Comparison of ENCODE assay signal across 16 cellular contexts in the genomic region with DNA sequence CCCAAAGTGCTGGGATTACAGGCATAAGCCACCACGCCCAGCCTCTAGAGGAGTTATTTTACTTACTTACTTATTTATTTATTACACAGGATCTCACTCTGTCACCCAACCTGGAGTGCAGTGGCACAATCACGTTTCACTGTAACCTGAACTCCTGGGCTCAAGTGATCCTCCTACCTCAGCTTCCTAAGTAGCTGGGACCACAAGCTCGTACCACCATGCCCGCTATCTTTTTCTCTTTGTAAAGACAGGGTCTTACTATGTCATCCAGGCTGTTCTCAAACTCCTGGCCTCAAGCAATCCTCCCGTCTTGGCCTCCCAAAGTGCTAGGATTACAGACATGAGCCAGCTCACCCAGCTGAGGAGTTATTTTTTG. TPM values are rescaled to one million over a fixed set of nuclear protein-coding genes. Genes with fewer than 3 reads are reported as not detected.
A peak's percentile ranks its signal among the peaks of the same experiment; 100 is the strongest.
DNase-seq lines count a peak whose midpoint lies in the region; ATAC-seq, FAIRE-seq and TF ChIP-seq lines count a peak whose summit lies in the region.
"Had no signal": no experiment of that assay in that cellular context is flagged by ENCODE, and none has a peak within 500 bp of the region (broad histone marks: within the 10 kb centered on the region; RNA-seq: fewer than 3 reads in every experiment).

No MANE protein-coding gene starts in this region.

- H3K4me3 Mint-ChIP-seq in nephron progenitor cell, result no peak overlapping the region

- no peak for ATAC-seq in A549
- ATAC-seq: mucosa of descending colon had no signal

- H3K27me3 Mint-ChIP-seq in nephron progenitor cell (ENCODE audit: low read depth, poor library complexity), result peaks cover 38% of the 10 kb centered on the region

- no peak for TF ChIP-seq EP300 in A549 (IDR thresholded peaks at IDR 0.05)

- DNase-seq in A549 (ENCODE audit: low read depth in 1 of 2, low spot score in 1 of 2), result no peak
- no peak for DNase-seq in NCI-H146 treated with DMSO at 0.1 percent for 48 hours (lab: John Stamatoyannopoulos, UW; ENCODE audit: unreplicated experiment)
- DNase-seq in nephron progenitor cell, result no peak
- DNase-seq: activated CD4-positive, alpha-beta T cell treated with anti-CD3 and anti-CD28 coated beads for 1 hour; activated T-cell treated with anti-CD3 and anti-CD28 coated beads, Interleukin-2, amount 50 U/mL, for 1 hour; anterior cingulate cortex; C1 segment of cervical spinal cord; EL; foreskin fibroblast; mucosa of descending colon; SIG-M5; sigmoid colon; stimulated activated CD4-positive, alpha-beta T cell treated with anti-CD3 and anti-CD28 coated beads, Interleukin-4, amount 100 ng/mL, for 24 hours; thyroid gland had no signal

- peak overlapping the region; percentile 94 to 98 for H3K27ac ChIP-seq in A549
- H3K27ac ChIP-seq in C4-2B, result peak overlapping the region; percentile 97
- peak overlapping the region; percentile 99 for H3K27ac ChIP-seq in VCaP
- H3K27ac ChIP-seq: sigmoid colon, thyroid gland had no signal

- no peak for TF ChIP-seq RAD21 in A549 (conservative IDR thresholded peaks at IDR 0.05 in 1 of 2, IDR thresholded peaks at IDR 0.05 in 1 of 2)

- peak overlapping the region; percentile 40; the same call in 2 of the 3 replicates for H3K4me2 ChIP-seq in A549

- H3K27ac Mint-ChIP-seq in nephron progenitor cell, result no peak overlapping the region

- no peak for TF ChIP-seq CTCF in A549 (IDR thresholded peaks at IDR 0.05)
- TF ChIP-seq CTCF in C4-2B (conservative IDR thresholded peaks at IDR 0.05), result no peak
- no peak for TF ChIP-seq CTCF in VCaP (conservative IDR thresholded peaks at IDR 0.05)
- TF ChIP-seq CTCF in nephron progenitor cell (IDR thresholded peaks at IDR 0.05), result no peak

- TF ChIP-seq POLR2A in A549 (IDR thresholded peaks at IDR 0.05; ENCODE audit: low read length), result no peak

- no peak overlapping the region for H3K4me3 ChIP-seq in A549
- H3K4me3 ChIP-seq: mucosa of descending colon, sigmoid colon, thyroid gland had no signal

- H3K9me3 Mint-ChIP-seq in nephron progenitor cell, result no peaks in the 10 kb centered on the region

- CTCF ChIA-PET in A549 (lab: Yijun Ruan, JAX), result interaction anchor here (1.1 to 50.3 kb wide), 6 partner anchors 9 to 59 kb away, joined by 3 to 1229 read pairs (median 140); no protein-coding TSS in a partner anchor

- peaks cover 72% of the 10 kb centered on the region for H3K4me1 ChIP-seq in A549

- POLR2A ChIA-PET in A549 (lab: Yijun Ruan, JAX), result interaction anchor here (14.2 kb wide), 1 partner anchor 14 kb away, joined by 147 read pairs; no protein-coding TSS in a partner anchor

- H3K9me3 ChIP-seq in A549, result no peaks in the 10 kb centered on the region
- H3K9me3 ChIP-seq: mucosa of descending colon, sigmoid colon, thyroid gland had no signal

- FAIRE-seq in A549 (lab: Jason Lieb, UNC), result no peak

- peaks cover 4% of the 10 kb centered on the region for H3K4me1 Mint-ChIP-seq in nephron progenitor cell

- 82% methylated on average over 5 of the region's 5 CpGs for WGBS in A549 (ENCODE audit: missing lambda C conversion rate)

- no peaks in the 10 kb centered on the region for H3K36me3 Mint-ChIP-seq in nephron progenitor cell (ENCODE audit: low read depth)

TF ChIP-seq in A549, 52 proteins besides CTCF, POLR2A, EP300 and RAD21:
- TF ChIP-seq SMC3 (IDR thresholded peaks at IDR 0.05), result no peak
- no peak for TF ChIP-seq SREBF2 (IDR thresholded peaks at IDR 0.05)
- no peak for TF ChIP-seq MAZ (IDR thresholded peaks at IDR 0.05; ENCODE audit: borderline replicate concordance, low read depth, low read length)
- no peak for TF ChIP-seq RNF2 (IDR thresholded peaks at IDR 0.05; ENCODE audit: borderline replicate concordance, low read depth)
- TF ChIP-seq, protein P1, sequence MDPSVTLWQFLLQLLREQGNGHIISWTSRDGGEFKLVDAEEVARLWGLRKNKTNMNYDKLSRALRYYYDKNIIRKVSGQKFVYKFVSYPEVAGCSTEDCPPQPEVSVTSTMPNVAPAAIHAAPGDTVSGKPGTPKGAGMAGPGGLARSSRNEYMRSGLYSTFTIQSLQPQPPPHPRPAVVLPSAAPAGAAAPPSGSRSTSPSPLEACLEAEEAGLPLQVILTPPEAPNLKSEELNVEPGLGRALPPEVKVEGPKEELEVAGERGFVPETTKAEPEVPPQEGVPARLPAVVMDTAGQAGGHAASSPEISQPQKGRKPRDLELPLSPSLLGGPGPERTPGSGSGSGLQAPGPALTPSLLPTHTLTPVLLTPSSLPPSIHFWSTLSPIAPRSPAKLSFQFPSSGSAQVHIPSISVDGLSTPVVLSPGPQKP (IDR thresholded peaks at IDR 0.05; ENCODE audit: low read depth, low read length), result no peak
- TF ChIP-seq NPAS2 (CRISPR knock-in tag; IDR thresholded peaks at IDR 0.05; ENCODE audit: borderline replicate concordance), result no peak
- no peak for TF ChIP-seq TP53 (CRISPR knock-in tag; IDR thresholded peaks at IDR 0.05)

RNA-seq across cellular contexts. Expression of gene TRIB3, which starts 1.6 kb away (rescaled TPM):
- polyA plus RNA-seq in A549 (2011; rRNA removed) (210 and 269 TPM in 2 replicates), A549 (2017; fragmentation: RNase III; extraction: RNeasy Plus Mini Kit Qiagen cat#74134 plus additional on column Dnase treatment) (28.4 to 39.8 TPM (median 34.0 TPM) in 3 replicates)
- 56.5 and 79.1 TPM in 2 replicates for polyA plus RNA-seq in A549 (2012; cell fraction: cytosol; rRNA removed)
- 68.7 and 90.7 TPM in 2 replicates for polyA plus RNA-seq in A549 (2012; cell fraction: nucleus; rRNA removed)
- polyA minus RNA-seq in A549 (2011; rRNA and poly(A)+ RNA removed), result 224 and 268 TPM in 2 replicates

RNA-seq across cellular contexts. Expression of gene RBCK1, which starts 29.1 kb away (rescaled TPM):
- 222 and 239 TPM in 2 replicates for polyA plus RNA-seq in A549 (2011; rRNA removed)
- 142 and 173 TPM in 2 replicates for polyA plus RNA-seq in A549 (2012; cell fraction: cytosol; rRNA removed)
- 254 and 311 TPM in 2 replicates for polyA plus RNA-seq in A549 (2012; cell fraction: nucleus; rRNA removed)
- 105 to 117 TPM (median 112 TPM) in 3 replicates for polyA plus RNA-seq in A549 (2017; fragmentation: RNase III; extraction: RNeasy Plus Mini Kit Qiagen cat#74134 plus additional on column Dnase treatment)
- polyA minus RNA-seq in A549 (2011; rRNA and poly(A)+ RNA removed), result 186 and 187 TPM in 2 replicates

RNA-seq across cellular contexts. Expression of gene NRSN2, which starts 32.0 kb away (rescaled TPM):
- 40.5 and 47.5 TPM in 2 replicates for polyA plus RNA-seq in A549 (2011; rRNA removed)
- polyA plus RNA-seq in A549 (2012; cell fraction: cytosol; rRNA removed), result 103 and 115 TPM in 2 replicates
- 84.2 and 135 TPM in 2 replicates for polyA plus RNA-seq in A549 (2012; cell fraction: nucleus; rRNA removed)
- polyA plus RNA-seq in A549 (2017; fragmentation: RNase III; extraction: RNeasy Plus Mini Kit Qiagen cat#74134 plus additional on column Dnase treatment), result 59.6 to 74.8 TPM (median 74.3 TPM) in 3 replicates
- polyA minus RNA-seq in A549 (2011; rRNA and poly(A)+ RNA removed), result 36.5 and 42.2 TPM in 2 replicates

RNA-seq across cellular contexts. Expression of gene SOX12, which starts 53.6 kb away (rescaled TPM):
- polyA plus RNA-seq in A549 (2011; rRNA removed) (7.0 and 7.5 TPM in 2 replicates), A549 (2017; fragmentation: RNase III; extraction: RNeasy Plus Mini Kit Qiagen cat#74134 plus additional on column Dnase treatment) (24.6 to 32.8 TPM (median 29.2 TPM) in 3 replicates)
- polyA plus RNA-seq in A549 (2012; cell fraction: cytosol; rRNA removed), result 16.0 and 19.5 TPM in 2 replicates
- polyA plus RNA-seq in A549 (2012; cell fraction: nucleus; rRNA removed), result 39.6 and 40.2 TPM in 2 replicates
- polyA minus RNA-seq in A549 (2011; rRNA and poly(A)+ RNA removed), result 6.1 and 6.6 TPM in 2 replicates
